Comparison of ENCODE assay signal across 22 cellular contexts in genomic region chr22:33865996-33866395, GRCh38.
"Had no signal": no experiment of that assay in that cellular context is flagged by ENCODE, and none has a peak within 500 bp of the region (broad histone marks: within the 10 kb centered on the region; RNA-seq: fewer than 3 reads in every experiment).

No MANE protein-coding gene starts in this region.

- H3K4me3 ChIP-seq: colonic mucosa, dorsolateral prefrontal cortex, lower lobe of right lung, smooth muscle cell, upper lobe of right lung had no signal

- H3K36me3 ChIP-seq: colonic mucosa, lower lobe of right lung, upper lobe of right lung had no signal

- H3K27me3 ChIP-seq: colonic mucosa, dorsolateral prefrontal cortex, upper lobe of right lung had no signal

- ATAC-seq: activated CD8-positive, alpha-beta memory T cell treated with anti-CD3 and anti-CD28 coated beads, Interleukin-2, amount 10 ng/mL, durations not matched to agents 7 days and 5 days; activated CD8-positive, alpha-beta T cell treated with anti-CD3 and anti-CD28 coated beads for 36 hours; activated naive CD4-positive, alpha-beta T cell treated with anti-CD3 and anti-CD28 coated beads, Interleukin-2, amount 50 U/mL, for 72 hours; lower lobe of right lung; stimulated activated memory B cell treated with anti-CD40 and anti-IgM and Interleukin-4, amounts not matched to agents 10 μg/mL and 1 μg/mL and 100 μg/mL, for 72 hours; stimulated activated naive CD8-positive, alpha-beta T cell treated with anti-CD3 and anti-CD28 coated beads, Interleukin-15, amount 100 ng/mL, for 72 hours; upper lobe of right lung had no signal

- DNase-seq: activated CD4-positive, alpha-beta T cell treated with anti-CD3 and anti-CD28 coated beads, Interleukin-2, amount 10 ng/mL, durations not matched to agents 24 days and 14 days; activated CD8-positive, alpha-beta memory T cell treated with anti-CD3 and anti-CD28 coated beads, Interleukin-2, amount 10 ng/mL, durations not matched to agents 7 days and 5 days; activated CD8-positive, alpha-beta T cell treated with anti-CD3 and anti-CD28 coated beads for 36 hours; activated naive CD4-positive, alpha-beta T cell; activated T-cell treated with anti-CD3 and anti-CD28 coated beads, Interleukin-2, amount 50 U/mL, for 48 hours; colonic mucosa; dorsolateral prefrontal cortex; effector memory CD4-positive, alpha-beta T cell; foreskin fibroblast; hippocampal formation; lower lobe of right lung; mesendoderm; stimulated activated CD4-positive, alpha-beta T cell treated with anti-CD3 and anti-CD28 coated beads, Interleukin-1b, Interleukin-23, amount 100 ng/mL, for 48 hours; stimulated activated CD4-positive, alpha-beta T cell treated with anti-CD3 and anti-CD28 coated beads, Interleukin-4, amount 100 ng/mL, for 4 hours; stimulated activated CD8-positive, alpha-beta memory T cell treated with anti-CD3 and anti-CD28 coated beads, Interleukin-4, amount 100 ng/mL, for 48 hours; stimulated activated naive CD8-positive, alpha-beta T cell treated with anti-CD3 and anti-CD28 coated beads, Interleukin-15, amount 100 ng/mL, for 72 hours; substantia nigra; T-helper 1 cell; upper lobe of right lung had no signal

- H3K9me3 ChIP-seq: colonic mucosa, lower lobe of right lung, upper lobe of right lung had no signal

- H3K27ac ChIP-seq: lower lobe of right lung had no signal
